ENCODE assay signal across 16 cellular contexts in the genomic region with DNA sequence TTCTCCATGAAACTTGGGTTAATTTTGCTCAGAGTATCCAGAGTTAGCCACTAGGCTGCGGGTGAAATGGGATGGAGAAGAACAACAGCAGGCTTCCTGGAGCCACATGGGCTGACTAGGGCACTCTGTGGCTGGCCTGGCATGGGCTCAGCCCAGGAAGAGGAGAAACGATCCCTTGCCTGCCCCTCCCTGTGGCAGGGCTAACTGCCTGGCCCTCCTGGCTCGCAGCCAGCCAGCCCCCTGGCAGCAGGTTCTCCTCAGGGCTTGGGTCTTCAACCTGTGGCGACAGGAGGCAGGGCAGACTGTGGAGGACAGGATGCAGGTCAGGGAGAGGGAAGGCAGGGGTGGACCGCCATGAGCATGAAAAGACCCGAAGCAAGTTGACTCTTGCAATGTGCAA.
DNase-seq lines count a peak whose midpoint lies in the region; ATAC-seq and TF ChIP-seq lines count a peak whose summit lies in the region.
"Had no signal": no experiment of that assay in that cellular context is flagged by ENCODE, and none has a peak within 500 bp of the region (broad histone marks: within the 10 kb centered on the region; RNA-seq: fewer than 3 reads in every experiment).

No MANE protein-coding gene starts in this region.

- H3K27me3 ChIP-seq in H9 (ENCODE audit: insufficient read depth, low read length): no peaks in the 10 kb centered on the region
- H3K27me3 ChIP-seq: ascending aorta, gastrocnemius medialis, vagina had no signal

- ATAC-seq in HG03354 (IDR thresholded peaks at IDR 0.05; ENCODE audit: poor library complexity, severe bottlenecking, unreplicated experiment): no peak
- ATAC-seq: gastrocnemius medialis had no signal

- H3K4me3 Mint-ChIP-seq in H9: no peak overlapping the region
- H3K4me3 Mint-ChIP-seq: T-helper 1 cell treated with Interleukin-12 subunit alpha and Interleukin-12 subunit beta and Interleukin-4 antibody, amounts not matched to agents 30 μg/mL and 1 μg/mL, for 36 hours had no signal

- no peaks in the 10 kb centered on the region for H3K23me2 ChIP-seq in H9 (ENCODE audit: insufficient read length, low read depth, low read length, poor library complexity, severe bottlenecking)

- no peak overlapping the region for H3K56ac ChIP-seq in H9 (ENCODE audit: insufficient read length, low read depth, low read length)

- H2BK120ac ChIP-seq in H9 (ENCODE audit: low read depth, low read length, poor library complexity, severe bottlenecking): no peak overlapping the region

- H3T11ph ChIP-seq in H9 (ENCODE audit: low read length): no peak overlapping the region

- H3K9ac ChIP-seq in H9 (ENCODE audit: extremely low read depth, insufficient read length, low read length): no peak overlapping the region

- DNase-seq in activated CD8-positive, alpha-beta memory T cell treated with anti-CD3 and anti-CD28 coated beads for 24 hours: peak; percentile 57
- DNase-seq in activated CD8-positive, alpha-beta memory T cell treated with anti-CD3 and anti-CD28 coated beads, Interleukin-2, amount 50 U/mL, for 4 hours: no peak
- DNase-seq in H9: peak; percentile 23
- peak; percentile 54 for DNase-seq in activated CD8-positive, alpha-beta memory T cell treated with anti-CD3 and anti-CD28 coated beads, Interleukin-2, amount 50 U/mL, for 48 hours
- peak; percentile 49 for DNase-seq in myocyte (ENCODE audit: low read depth)
- no peak for DNase-seq in middle frontal gyrus (ENCODE audit: extremely low spot score, low spot score)
- DNase-seq in AML-193 (lab: John Stamatoyannopoulos, UW): no peak
- DNase-seq: gastrocnemius medialis; Karpas-422; NK-92 treated with Interleukin-12 subunit alpha and Interleukin-12 subunit beta, amount 100 ng/mL, for 24 hours; SHP77 had no signal

- H3K9me3 ChIP-seq in H9 (ENCODE audit: control insufficient read depth, low read depth, low read length): no peaks in the 10 kb centered on the region
- H3K9me3 ChIP-seq: ascending aorta, gastrocnemius medialis, vagina had no signal

- H2BK15ac ChIP-seq in H9 (ENCODE audit: low read depth, low read length): no peak overlapping the region

- H3K27me3 Mint-ChIP-seq in H9 (ENCODE audit: low read depth): no peaks in the 10 kb centered on the region; the same call in 1 of the 2 replicates

- H2AK5ac ChIP-seq in H9 (ENCODE audit: insufficient read length, low read length): no peak overlapping the region

- WGBS in H9 (ENCODE audit: extremely low coverage, insufficient read length, low lambda C conversion rate): no CpG with 5 or more reads among the region's 6 CpGs

- no peak overlapping the region for H4K91ac ChIP-seq in H9 (ENCODE audit: insufficient read length, low read depth, low read length)

- H3K4me2 ChIP-seq in H9 (ENCODE audit: insufficient read depth, insufficient read length, low read length): no peak overlapping the region

- no peak overlapping the region for H2AFZ ChIP-seq in H9 (ENCODE audit: low read length)

- H2BK5ac ChIP-seq in H9 (ENCODE audit: insufficient read length, low read length): no peak overlapping the region

- H3K23ac ChIP-seq in H9 (ENCODE audit: insufficient read length, low read depth, low read length): no peak overlapping the region

- no peak overlapping the region for H2BK20ac ChIP-seq in H9 (ENCODE audit: low read depth, low read length, poor library complexity, severe bottlenecking)

- H3K14ac ChIP-seq in H9 (ENCODE audit: insufficient read depth, low read length): no peak overlapping the region; the same call in 1 of the 2 replicates

- TF ChIP-seq CTCF in H9 (conservative IDR thresholded peaks at IDR 0.05): no peak

- H3K27ac ChIP-seq in H9 (ENCODE audit: insufficient read length, low read depth, low read length): no peak overlapping the region
- H3K27ac ChIP-seq: ascending aorta, epithelial cell of prostate, gastrocnemius medialis, vagina had no signal

- H4K20me1 ChIP-seq in H9 (ENCODE audit: control insufficient read depth, insufficient read depth, insufficient read length): no peaks in the 10 kb centered on the region

- H3K79me2 ChIP-seq in H9 (ENCODE audit: insufficient read depth, low read length): no peaks in the 10 kb centered on the region

- no peak overlapping the region for H4K5ac ChIP-seq in H9 (ENCODE audit: insufficient read length, low read depth, low read length)

- H3K9me3 Mint-ChIP-seq in H9: no peaks in the 10 kb centered on the region
- H3K9me3 Mint-ChIP-seq: T-helper 1 cell treated with Interleukin-12 subunit alpha and Interleukin-12 subunit beta and Interleukin-4 antibody, amounts not matched to agents 30 μg/mL and 1 μg/mL, for 36 hours had no signal

- H3K27ac Mint-ChIP-seq in H9: no peak overlapping the region
- H3K27ac Mint-ChIP-seq: T-helper 1 cell treated with Interleukin-12 subunit alpha and Interleukin-12 subunit beta and Interleukin-4 antibody, amounts not matched to agents 30 μg/mL and 1 μg/mL, for 36 hours had no signal

- H3K4me1 ChIP-seq in H9 (ENCODE audit: insufficient read depth, low read length): no peaks in the 10 kb centered on the region; the same call in 1 of the 2 replicates
- H3K4me1 ChIP-seq: ascending aorta, gastrocnemius medialis had no signal

- no peak overlapping the region for H2BK12ac ChIP-seq in H9 (ENCODE audit: insufficient read length, low read depth, low read length)

- H3K79me1 ChIP-seq in H9 (ENCODE audit: insufficient read depth, low read depth, low read length, poor library complexity, severe bottlenecking): no peaks in the 10 kb centered on the region

- H3K18ac ChIP-seq in H9 (ENCODE audit: insufficient read length, low read depth, low read length): no peak overlapping the region

- H3K36me3 Mint-ChIP-seq in H9 (ENCODE audit: insufficient read depth in 1 of 3, low read depth in 3 of 3): peaks cover 0 to 26% (median 25%) of the 10 kb centered on the region in 3 experiments; a peak in 5 of 7 replicates

- H3K4ac ChIP-seq in H9 (ENCODE audit: low read depth, low read length): no peak overlapping the region

- H4K8ac ChIP-seq in H9 (replicated peaks; ENCODE audit: insufficient read length, low read depth, low read length): no peak overlapping the region

- peaks cover 25 to 28% of the 10 kb centered on the region in 2 experiments for H3K4me1 Mint-ChIP-seq in H9

Comparison
In these comparisons a context has a peak if more than half of its experiments do, and no peak if none do; other contexts are left out.
1. DNase-seq: peak in activated CD8-positive, alpha-beta memory T cell treated with anti-CD3 and anti-CD28 coated beads for 24 hours (single experiment), H9 (single experiment), activated CD8-positive, alpha-beta memory T cell treated with anti-CD3 and anti-CD28 coated beads, Interleukin-2, amount 50 U/mL, for 48 hours (single experiment) and myocyte (single experiment); none in activated CD8-positive, alpha-beta memory T cell treated with anti-CD3 and anti-CD28 coated beads, Interleukin-2, amount 50 U/mL, for 4 hours (single experiment), middle frontal gyrus (single experiment) and AML-193 (0 of 2).